1 cellular context compared by ENCODE assay signal in the genomic region with DNA sequence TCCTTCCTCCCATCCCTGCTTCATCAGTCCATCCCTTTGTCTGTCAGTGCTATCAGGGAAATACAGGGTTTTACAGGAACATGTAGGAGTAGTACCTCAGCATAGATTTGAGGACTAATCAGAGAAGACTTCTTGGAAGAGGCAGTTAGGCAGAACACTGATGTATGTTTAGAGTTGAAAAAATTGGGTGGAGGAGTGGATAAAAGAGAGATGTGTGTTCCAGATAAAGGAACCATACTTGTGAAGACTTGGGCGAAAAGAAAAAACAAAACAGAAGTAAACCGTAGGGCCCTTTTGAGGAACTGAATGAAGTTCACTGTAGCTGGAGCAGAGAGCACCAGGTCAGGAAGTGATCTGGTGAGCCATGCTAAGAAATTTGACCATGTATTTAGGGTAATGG.
TF ChIP-seq lines count a peak whose summit lies in the region.

No MANE protein-coding gene starts in this region.

TF ChIP-seq in K562, 482 proteins besides CTCF, POLR2A, EP300 and RAD21 (continued from another document and continues in another):
- TF ChIP-seq, protein P1, sequence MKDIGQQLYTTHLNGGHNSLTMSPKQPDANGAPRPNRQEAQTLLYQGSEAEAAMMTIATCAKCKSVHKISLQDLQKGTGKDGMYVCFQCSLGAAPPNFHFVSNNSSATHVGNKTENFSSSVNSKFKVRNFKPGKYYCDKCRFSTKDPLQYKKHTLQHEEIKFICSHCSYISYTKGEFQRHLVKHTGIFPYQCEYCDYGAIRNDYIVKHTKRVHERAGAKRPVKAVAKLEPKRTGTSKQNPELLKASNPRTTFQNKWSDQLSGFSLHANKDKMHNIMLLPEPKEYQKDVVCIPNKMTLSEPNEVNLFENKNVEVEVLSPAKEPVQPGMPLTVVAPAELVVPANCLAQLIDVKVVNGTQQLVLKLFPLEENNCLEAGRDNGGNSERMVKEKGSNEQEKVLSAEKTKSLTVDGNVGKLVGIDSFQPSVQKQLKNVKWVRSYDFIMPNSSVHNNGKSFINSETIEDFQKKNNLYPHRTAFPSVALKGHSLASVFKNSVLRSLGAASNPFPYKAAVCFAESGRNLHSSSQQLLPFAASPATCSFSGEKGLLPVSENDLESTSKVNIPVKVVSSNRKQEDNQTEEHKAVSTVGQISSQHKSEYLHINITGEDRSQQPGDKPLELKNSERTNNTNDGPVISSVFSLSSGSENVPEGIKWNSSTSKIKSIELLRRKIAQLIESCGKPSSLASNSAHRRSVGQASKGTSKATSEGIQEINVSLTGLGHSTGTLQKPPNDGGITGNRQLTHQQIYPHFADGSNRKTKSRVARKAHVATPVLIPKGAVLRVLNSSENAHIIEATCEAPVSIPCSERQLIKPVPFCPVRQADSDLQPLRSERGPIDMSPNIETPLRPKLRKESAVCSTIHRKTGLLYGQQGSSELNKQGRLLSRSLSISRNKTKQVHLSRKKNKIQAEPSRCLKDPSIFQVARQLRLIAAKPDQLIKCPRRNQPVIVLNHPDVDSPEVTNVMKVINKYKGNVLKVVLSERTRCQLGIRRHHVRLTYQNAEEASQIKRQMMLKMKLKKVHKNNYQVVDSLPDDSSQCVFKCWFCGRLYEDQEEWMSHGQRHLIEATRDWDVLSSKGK (CRISPR knock-in tag; IDR thresholded peaks at IDR 0.05): no peak
- TF ChIP-seq RBM22 (IDR thresholded peaks at IDR 0.05; ENCODE audit: low read depth, low read length, poor library complexity, severe bottlenecking) (no peak), MED1 (CRISPR knock-in tag; IDR thresholded peaks at IDR 0.05; ENCODE audit: borderline replicate concordance) (no peak), NCOR1 (IDR thresholded peaks at IDR 0.05) (peak; percentile 59; the same call in 1 of the 2 replicates), CBX3 (IDR thresholded peaks at IDR 0.05; ENCODE audit: borderline replicate concordance in 1 of 2, low read length in 2 of 2) (no peak), ZNF143 (CRISPR knock-in tag; IDR thresholded peaks at IDR 0.05) (no peak), HDAC2 (IDR thresholded peaks at IDR 0.05) (peak; percentile 85), ZNF239 (CRISPR knock-in tag; IDR thresholded peaks at IDR 0.05) (no peak), ZBTB17 (CRISPR knock-in tag; IDR thresholded peaks at IDR 0.05) (no peak), HDAC8 (tag; IDR thresholded peaks at IDR 0.05) (no peak), POLR3A (IDR thresholded peaks at IDR 0.05; ENCODE audit: borderline replicate concordance, extremely low read depth, insufficient read depth, insufficient read length) (no peak), SMARCE1 (IDR thresholded peaks at IDR 0.05) (peak; percentile 50; the same call in 1 of the 2 replicates), PRMT5 (CRISPR knock-in tag; IDR thresholded peaks at IDR 0.05) (no peak), RBM17 (IDR thresholded peaks at IDR 0.05; ENCODE audit: borderline replicate concordance, low read depth, low read length) (no peak), ZFP1 (CRISPR knock-in tag; IDR thresholded peaks at IDR 0.05) (no peak), SIN3B (IDR thresholded peaks at IDR 0.05; ENCODE audit: low read depth) (no peak), ZNF584 (CRISPR knock-in tag; IDR thresholded peaks at IDR 0.05; ENCODE audit: low read depth) (no peak), SOX6 (IDR thresholded peaks at IDR 0.05) (peak; percentile 66; the same call in 1 of the 2 replicates), SMAD3 (CRISPR knock-in tag; conservative IDR thresholded peaks at IDR 0.05) (no peak), ZNF583 (CRISPR knock-in tag; IDR thresholded peaks at IDR 0.05) (no peak), RBM25 (IDR thresholded peaks at IDR 0.05; ENCODE audit: low read depth, low read length, severe bottlenecking) (peak; percentile 54), JUND (IDR thresholded peaks at IDR 0.05; ENCODE audit: borderline replicate concordance, low read depth, low read length) (no peak), JUND (tag; IDR thresholded peaks at IDR 0.05; ENCODE audit: borderline replicate concordance, low read depth, low read length) (no peak; the same call in 2 of the 3 replicates), RFX7 (CRISPR knock-in tag; IDR thresholded peaks at IDR 0.05) (no peak), NCOA2 (IDR thresholded peaks at IDR 0.05; ENCODE audit: partially characterized antibody in 2 of 2) (no peak), TCF3 (CRISPR knock-in tag; IDR thresholded peaks at IDR 0.05) (0 out of 2 replicates have a peak, but pooled peaks have one; percentile 39), DDX20 (tag; IDR thresholded peaks at IDR 0.05; ENCODE audit: low read depth) (no peak), ETV6 (IDR thresholded peaks at IDR 0.05; ENCODE audit: borderline replicate concordance in 1 of 2, low read depth in 2 of 2, low read length in 1 of 2) (no peak), ETV6 (CRISPR knock-in tag; IDR thresholded peaks at IDR 0.05; ENCODE audit: borderline replicate concordance) (no peak), ILK (tag; IDR thresholded peaks at IDR 0.05; ENCODE audit: borderline replicate concordance, low read depth) (no peak), ZNF354B (CRISPR knock-in tag; IDR thresholded peaks at IDR 0.05) (no peak), MIER1 (IDR thresholded peaks at IDR 0.05; ENCODE audit: low read depth) (no peak), RAD51 (IDR thresholded peaks at IDR 0.05; ENCODE audit: borderline replicate concordance, low read depth) (no peak), POLR2B (IDR thresholded peaks at IDR 0.05; ENCODE audit: low read depth, partially characterized antibody) (no peak), ZNF217 (CRISPR knock-in tag; IDR thresholded peaks at IDR 0.05) (no peak)
- TF ChIP-seq, protein P2, sequence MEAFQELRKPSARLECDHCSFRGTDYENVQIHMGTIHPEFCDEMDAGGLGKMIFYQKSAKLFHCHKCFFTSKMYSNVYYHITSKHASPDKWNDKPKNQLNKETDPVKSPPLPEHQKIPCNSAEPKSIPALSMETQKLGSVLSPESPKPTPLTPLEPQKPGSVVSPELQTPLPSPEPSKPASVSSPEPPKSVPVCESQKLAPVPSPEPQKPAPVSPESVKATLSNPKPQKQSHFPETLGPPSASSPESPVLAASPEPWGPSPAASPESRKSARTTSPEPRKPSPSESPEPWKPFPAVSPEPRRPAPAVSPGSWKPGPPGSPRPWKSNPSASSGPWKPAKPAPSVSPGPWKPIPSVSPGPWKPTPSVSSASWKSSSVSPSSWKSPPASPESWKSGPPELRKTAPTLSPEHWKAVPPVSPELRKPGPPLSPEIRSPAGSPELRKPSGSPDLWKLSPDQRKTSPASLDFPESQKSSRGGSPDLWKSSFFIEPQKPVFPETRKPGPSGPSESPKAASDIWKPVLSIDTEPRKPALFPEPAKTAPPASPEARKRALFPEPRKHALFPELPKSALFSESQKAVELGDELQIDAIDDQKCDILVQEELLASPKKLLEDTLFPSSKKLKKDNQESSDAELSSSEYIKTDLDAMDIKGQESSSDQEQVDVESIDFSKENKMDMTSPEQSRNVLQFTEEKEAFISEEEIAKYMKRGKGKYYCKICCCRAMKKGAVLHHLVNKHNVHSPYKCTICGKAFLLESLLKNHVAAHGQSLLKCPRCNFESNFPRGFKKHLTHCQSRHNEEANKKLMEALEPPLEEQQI (IDR thresholded peaks at IDR 0.05): peak; percentile 62; the same call in 1 of the 2 replicates
- TF ChIP-seq, protein P3, sequence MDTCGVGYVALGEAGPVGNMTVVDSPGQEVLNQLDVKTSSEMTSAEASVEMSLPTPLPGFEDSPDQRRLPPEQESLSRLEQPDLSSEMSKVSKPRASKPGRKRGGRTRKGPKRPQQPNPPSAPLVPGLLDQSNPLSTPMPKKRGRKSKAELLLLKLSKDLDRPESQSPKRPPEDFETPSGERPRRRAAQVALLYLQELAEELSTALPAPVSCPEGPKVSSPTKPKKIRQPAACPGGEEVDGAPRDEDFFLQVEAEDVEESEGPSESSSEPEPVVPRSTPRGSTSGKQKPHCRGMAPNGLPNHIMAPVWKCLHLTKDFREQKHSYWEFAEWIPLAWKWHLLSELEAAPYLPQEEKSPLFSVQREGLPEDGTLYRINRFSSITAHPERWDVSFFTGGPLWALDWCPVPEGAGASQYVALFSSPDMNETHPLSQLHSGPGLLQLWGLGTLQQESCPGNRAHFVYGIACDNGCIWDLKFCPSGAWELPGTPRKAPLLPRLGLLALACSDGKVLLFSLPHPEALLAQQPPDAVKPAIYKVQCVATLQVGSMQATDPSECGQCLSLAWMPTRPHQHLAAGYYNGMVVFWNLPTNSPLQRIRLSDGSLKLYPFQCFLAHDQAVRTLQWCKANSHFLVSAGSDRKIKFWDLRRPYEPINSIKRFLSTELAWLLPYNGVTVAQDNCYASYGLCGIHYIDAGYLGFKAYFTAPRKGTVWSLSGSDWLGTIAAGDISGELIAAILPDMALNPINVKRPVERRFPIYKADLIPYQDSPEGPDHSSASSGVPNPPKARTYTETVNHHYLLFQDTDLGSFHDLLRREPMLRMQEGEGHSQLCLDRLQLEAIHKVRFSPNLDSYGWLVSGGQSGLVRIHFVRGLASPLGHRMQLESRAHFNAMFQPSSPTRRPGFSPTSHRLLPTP (IDR thresholded peaks at IDR 0.05; ENCODE audit: borderline replicate concordance, extremely low read depth, insufficient read length): no peak
- TF ChIP-seq, protein P4, sequence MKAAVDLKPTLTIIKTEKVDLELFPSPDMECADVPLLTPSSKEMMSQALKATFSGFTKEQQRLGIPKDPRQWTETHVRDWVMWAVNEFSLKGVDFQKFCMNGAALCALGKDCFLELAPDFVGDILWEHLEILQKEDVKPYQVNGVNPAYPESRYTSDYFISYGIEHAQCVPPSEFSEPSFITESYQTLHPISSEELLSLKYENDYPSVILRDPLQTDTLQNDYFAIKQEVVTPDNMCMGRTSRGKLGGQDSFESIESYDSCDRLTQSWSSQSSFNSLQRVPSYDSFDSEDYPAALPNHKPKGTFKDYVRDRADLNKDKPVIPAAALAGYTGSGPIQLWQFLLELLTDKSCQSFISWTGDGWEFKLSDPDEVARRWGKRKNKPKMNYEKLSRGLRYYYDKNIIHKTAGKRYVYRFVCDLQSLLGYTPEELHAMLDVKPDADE (conservative IDR thresholded peaks at IDR 0.05; ENCODE audit: control insufficient read depth, low read depth, low read length): no peak
- TF ChIP-seq, protein P5, sequence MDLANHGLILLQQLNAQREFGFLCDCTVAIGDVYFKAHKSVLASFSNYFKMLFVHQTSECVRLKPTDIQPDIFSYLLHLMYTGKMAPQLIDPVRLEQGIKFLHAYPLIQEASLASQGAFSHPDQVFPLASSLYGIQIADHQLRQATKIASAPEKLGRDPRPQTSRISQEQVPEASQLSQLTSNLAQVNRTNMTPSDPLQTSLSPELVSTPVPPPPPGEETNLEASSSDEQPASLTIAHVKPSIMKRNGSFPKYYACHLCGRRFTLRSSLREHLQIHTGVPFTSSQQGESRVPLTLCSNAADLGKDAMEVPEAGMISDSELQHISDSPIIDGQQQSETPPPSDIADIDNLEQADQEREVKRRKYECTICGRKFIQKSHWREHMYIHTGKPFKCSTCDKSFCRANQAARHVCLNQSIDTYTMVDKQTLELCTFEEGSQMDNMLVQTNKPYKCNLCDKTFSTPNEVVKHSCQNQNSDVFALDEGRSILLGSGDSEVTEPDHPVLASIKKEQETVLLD (IDR thresholded peaks at IDR 0.05): no peak
- TF ChIP-seq, protein P6, sequence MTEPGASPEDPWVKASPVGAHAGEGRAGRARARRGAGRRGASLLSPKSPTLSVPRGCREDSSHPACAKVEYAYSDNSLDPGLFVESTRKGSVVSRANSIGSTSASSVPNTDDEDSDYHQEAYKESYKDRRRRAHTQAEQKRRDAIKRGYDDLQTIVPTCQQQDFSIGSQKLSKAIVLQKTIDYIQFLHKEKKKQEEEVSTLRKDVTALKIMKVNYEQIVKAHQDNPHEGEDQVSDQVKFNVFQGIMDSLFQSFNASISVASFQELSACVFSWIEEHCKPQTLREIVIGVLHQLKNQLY (CRISPR knock-in tag; conservative IDR thresholded peaks at IDR 0.05): no peak
- TF ChIP-seq, protein P7, sequence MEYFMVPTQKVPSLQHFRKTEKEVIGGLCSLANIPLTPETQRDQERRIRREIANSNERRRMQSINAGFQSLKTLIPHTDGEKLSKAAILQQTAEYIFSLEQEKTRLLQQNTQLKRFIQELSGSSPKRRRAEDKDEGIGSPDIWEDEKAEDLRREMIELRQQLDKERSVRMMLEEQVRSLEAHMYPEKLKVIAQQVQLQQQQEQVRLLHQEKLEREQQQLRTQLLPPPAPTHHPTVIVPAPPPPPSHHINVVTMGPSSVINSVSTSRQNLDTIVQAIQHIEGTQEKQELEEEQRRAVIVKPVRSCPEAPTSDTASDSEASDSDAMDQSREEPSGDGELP (CRISPR knock-in tag; IDR thresholded peaks at IDR 0.05; ENCODE audit: borderline replicate concordance): no peak
- TF ChIP-seq, protein P8, sequence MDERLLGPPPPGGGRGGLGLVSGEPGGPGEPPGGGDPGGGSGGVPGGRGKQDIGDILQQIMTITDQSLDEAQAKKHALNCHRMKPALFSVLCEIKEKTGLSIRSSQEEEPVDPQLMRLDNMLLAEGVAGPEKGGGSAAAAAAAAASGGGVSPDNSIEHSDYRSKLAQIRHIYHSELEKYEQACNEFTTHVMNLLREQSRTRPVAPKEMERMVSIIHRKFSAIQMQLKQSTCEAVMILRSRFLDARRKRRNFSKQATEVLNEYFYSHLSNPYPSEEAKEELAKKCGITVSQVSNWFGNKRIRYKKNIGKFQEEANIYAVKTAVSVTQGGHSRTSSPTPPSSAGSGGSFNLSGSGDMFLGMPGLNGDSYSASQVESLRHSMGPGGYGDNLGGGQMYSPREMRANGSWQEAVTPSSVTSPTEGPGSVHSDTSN (CRISPR knock-in tag; IDR thresholded peaks at IDR 0.05; ENCODE audit: low read depth): no peak
- TF ChIP-seq, protein P8 (tag; conservative IDR thresholded peaks at IDR 0.05; ENCODE audit: low read depth): no peak
- TF ChIP-seq, protein P9, sequence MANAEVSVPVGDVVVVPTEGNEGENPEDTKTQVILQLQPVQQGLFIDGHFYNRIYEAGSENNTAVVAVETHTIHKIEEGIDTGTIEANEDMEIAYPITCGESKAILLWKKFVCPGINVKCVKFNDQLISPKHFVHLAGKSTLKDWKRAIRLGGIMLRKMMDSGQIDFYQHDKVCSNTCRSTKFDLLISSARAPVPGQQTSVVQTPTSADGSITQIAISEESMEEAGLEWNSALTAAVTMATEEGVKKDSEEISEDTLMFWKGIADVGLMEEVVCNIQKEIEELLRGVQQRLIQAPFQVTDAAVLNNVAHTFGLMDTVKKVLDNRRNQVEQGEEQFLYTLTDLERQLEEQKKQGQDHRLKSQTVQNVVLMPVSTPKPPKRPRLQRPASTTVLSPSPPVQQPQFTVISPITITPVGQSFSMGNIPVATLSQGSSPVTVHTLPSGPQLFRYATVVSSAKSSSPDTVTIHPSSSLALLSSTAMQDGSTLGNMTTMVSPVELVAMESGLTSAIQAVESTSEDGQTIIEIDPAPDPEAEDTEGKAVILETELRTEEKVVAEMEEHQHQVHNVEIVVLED (CRISPR knock-in tag; IDR thresholded peaks at IDR 0.05): no peak
- TF ChIP-seq, protein P10, sequence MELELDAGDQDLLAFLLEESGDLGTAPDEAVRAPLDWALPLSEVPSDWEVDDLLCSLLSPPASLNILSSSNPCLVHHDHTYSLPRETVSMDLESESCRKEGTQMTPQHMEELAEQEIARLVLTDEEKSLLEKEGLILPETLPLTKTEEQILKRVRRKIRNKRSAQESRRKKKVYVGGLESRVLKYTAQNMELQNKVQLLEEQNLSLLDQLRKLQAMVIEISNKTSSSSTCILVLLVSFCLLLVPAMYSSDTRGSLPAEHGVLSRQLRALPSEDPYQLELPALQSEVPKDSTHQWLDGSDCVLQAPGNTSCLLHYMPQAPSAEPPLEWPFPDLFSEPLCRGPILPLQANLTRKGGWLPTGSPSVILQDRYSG (tag; conservative IDR thresholded peaks at IDR 0.05; ENCODE audit: low read depth): no peak
